Comparison of ENCODE assay signal across 8 cellular contexts in genomic region chr1:116168277-116169032, GRCh38. TPM values are rescaled to one million over a fixed set of nuclear protein-coding genes. Genes with fewer than 3 reads are reported as not detected.
DNase-seq lines count a peak whose midpoint lies in the region; ATAC-seq and TF ChIP-seq lines count a peak whose summit lies in the region.

No MANE protein-coding gene starts in this region.

- no peaks in the 10 kb centered on the region for H3K9me3 ChIP-seq in AG04450 (ENCODE audit: control insufficient read depth, insufficient read depth, low read length)
- no peaks in the 10 kb centered on the region for H3K9me3 ChIP-seq in SK-N-MC (ENCODE audit: low read depth, low read length)
- no peaks in the 10 kb centered on the region for H3K9me3 ChIP-seq in left ventricle myocardium inferior (replicated peaks)
- no peaks in the 10 kb centered on the region for H3K9me3 ChIP-seq in prostate gland
- H3K9me3 ChIP-seq in upper lobe of right lung = no peaks in the 10 kb centered on the region

- TF ChIP-seq POLR2A in prostate gland (IDR thresholded peaks at IDR 0.05) = no peak

- H3K27ac ChIP-seq in AG04450 (ENCODE audit: low read depth, low read length) (no peak overlapping the region), SK-N-MC (peak overlapping the region; percentile 89), adipose tissue (ENCODE audit: low read depth, low read length) (peak overlapping the region; percentile 32), left ventricle myocardium inferior (replicated peaks) (peak overlapping the region; percentile 85), prostate gland (peak overlapping the region; percentile 63 to 66), upper lobe of right lung (peak overlapping the region; percentile 63)

- H3K27me3 ChIP-seq in AG04450 (ENCODE audit: control insufficient read depth, insufficient read depth, low read length) (peaks cover 12% of the 10 kb centered on the region), left ventricle myocardium inferior (ENCODE audit: low read depth) (no peaks in the 10 kb centered on the region), prostate gland (replicated peaks; ENCODE audit: insufficient read depth) (no peaks in the 10 kb centered on the region), upper lobe of right lung (no peaks in the 10 kb centered on the region)

- peaks cover 53% of the 10 kb centered on the region for H3K4me1 ChIP-seq in left ventricle myocardium inferior
- peaks cover 2% of the 10 kb centered on the region for H3K4me1 ChIP-seq in prostate gland (replicated peaks)
- peaks cover 6% of the 10 kb centered on the region for H3K4me1 ChIP-seq in upper lobe of right lung

- H3K4me3 ChIP-seq in AG04450 (ENCODE audit: low read depth, low read length) (peak overlapping the region; percentile 41), SK-N-MC (peak overlapping the region; percentile 68), left ventricle myocardium inferior (peak overlapping the region; percentile 74), prostate gland (peak overlapping the region; percentile 47 to 50), upper lobe of right lung (peak overlapping the region; percentile 65)

- DNase-seq in AG04450 (ENCODE audit: low read depth, low spot score) (no peak), SK-N-MC (ENCODE audit: low read depth, low spot score) (no peak), left ventricle myocardium inferior (peak; percentile 83), prostate gland (ENCODE audit: low spot score) (peak; percentile 62), upper lobe of right lung (peak; percentile 93)

- CTCF ChIA-PET in AG04450 (lab: Charles Lee) = interaction anchor here (0.6 to 1.5 kb wide), 8 partner anchors 13 to 322 kb away, joined by 3 to 6 read pairs (median 4); no protein-coding TSS in a partner anchor

- peak; percentile 57 for TF ChIP-seq CTCF in AG04450 (IDR thresholded peaks at IDR 0.05; ENCODE audit: low read depth, low read length)
- peak; percentile 92 for TF ChIP-seq CTCF in left ventricle myocardium inferior (IDR thresholded peaks at IDR 0.05; ENCODE audit: borderline replicate concordance)
- peak; percentile 72 to 91 (median 88) for TF ChIP-seq CTCF in prostate gland (IDR thresholded peaks at IDR 0.05)
- TF ChIP-seq CTCF in upper lobe of right lung (IDR thresholded peaks at IDR 0.05) = peak; percentile 98

- H3K9ac ChIP-seq in SK-N-MC (ENCODE audit: insufficient read length) = peak overlapping the region; percentile 29

- peak; percentile 87 for ATAC-seq in GM18907 (IDR thresholded peaks at IDR 0.05; ENCODE audit: unreplicated experiment)
- ATAC-seq in HG03342 (IDR thresholded peaks at IDR 0.05; ENCODE audit: unreplicated experiment) = peak; percentile 93
- ATAC-seq in upper lobe of right lung = peak; percentile 96

- H3K36me3 ChIP-seq in SK-N-MC (ENCODE audit: insufficient read depth, low read length) = no peaks in the 10 kb centered on the region
- no peaks in the 10 kb centered on the region for H3K36me3 ChIP-seq in left ventricle myocardium inferior
- H3K36me3 ChIP-seq in prostate gland = no peaks in the 10 kb centered on the region
- no peaks in the 10 kb centered on the region for H3K36me3 ChIP-seq in upper lobe of right lung

- intact Hi-C loops in left ventricle myocardium inferior (cut with micrococcal nuclease) = no loop called here
- intact Hi-C loops in prostate gland (cut with DNase I) = loop anchor here (2.0 to 5.0 kb wide), 2 partner anchors 16 to 209 kb away; no protein-coding TSS in a partner anchor
- intact Hi-C loops in upper lobe of right lung (cut with DNase I) = loop anchor here (10.0 kb wide), 1 partner anchor 326 kb away; no protein-coding TSS in a partner anchor

- POLR2A ChIA-PET in AG04450 (lab: Yijun Ruan, JAX) = no interaction called here

- WGBS in adipose tissue, 3 donors = 5 to 9% (median 6%) methylated on average over 39 to 42 of the region's 42 CpGs
- WGBS in prostate gland = 9% methylated on average over 41 of the region's 42 CpGs

RNA-seq across cellular contexts. Expression of gene MAB21L3, which starts 57.3 kb away (rescaled TPM):
- polyA plus RNA-seq in AG04450 (2011; rRNA removed) (not detected in 2 replicates), adipose tissue (under 1 TPM; 0.02 to 0.56 (median 0.28) TPM)
- polyA minus RNA-seq in AG04450 (2011; rRNA and poly(A)+ RNA removed) = not detected in 2 replicates
- total RNA-seq in left ventricle myocardium inferior (not detected), prostate gland (1 to 10 TPM; 4.4 to 4.7 TPM), upper lobe of right lung (0.46 TPM)

Comparison
In these comparisons a context has a peak if more than half of its experiments do, and no peak if none do; other contexts are left out.
1. DNase-seq: peak in left ventricle myocardium inferior (single experiment), prostate gland (single experiment) and upper lobe of right lung (single experiment); none in AG04450 (single experiment) and SK-N-MC (single experiment).
2. Peak in every context shown above with its lines, with median percentiles within 50 percentile points of each other: H3K4me3 ChIP-seq, CTCF ChIP-seq and ATAC-seq.